ENCODE assay signal across 10 cellular contexts in genomic region chr11:130652671-130653335, GRCh38.
DNase-seq lines count a peak whose midpoint lies in the region; ATAC-seq, FAIRE-seq and TF ChIP-seq lines count a peak whose summit lies in the region.
"Had no signal": no experiment of that assay in that cellular context is flagged by ENCODE, and none has a peak within 500 bp of the region (broad histone marks: within the 10 kb centered on the region; RNA-seq: fewer than 3 reads in every experiment).

No MANE protein-coding gene starts in this region.

- H3K4me1 ChIP-seq in GM12878 (ENCODE audit: control insufficient read depth, insufficient read depth, low read length): no peaks in the 10 kb centered on the region
- H3K4me1 ChIP-seq in right cardiac atrium (ENCODE audit: control insufficient read depth, insufficient read depth, low read length): peaks cover 18% of the 10 kb centered on the region
- peaks cover 38 to 60% (median 50%) of the 10 kb centered on the region in 4 donors for H3K4me1 ChIP-seq in stomach
- peaks cover 10% of the 10 kb centered on the region for H3K4me1 ChIP-seq in GM23338 (ENCODE audit: insufficient read depth)

- FAIRE-seq in GM12878 (lab: Jason Lieb, UNC): no peak
- FAIRE-seq: HTR-8/SVneo had no signal

- TF ChIP-seq RAD21 in GM12878 (IDR thresholded peaks at IDR 0.05; ENCODE audit: insufficient read depth, low read depth, low read length): no peak

- SMC1A ChIA-PET in GM12878 (lab: Charles Lee; ENCODE audit: uncharacterized antibody, unreplicated experiment): interaction anchor here (0.6 to 2.3 kb wide), 2 partner anchors 18 to 75 kb away, joined by 3 to 8 read pairs; no protein-coding TSS in a partner anchor

- POLR2A ChIA-PET in GM12878 (lab: Charles Lee): no interaction called here

- no peak overlapping the region for H3K4me3 Mint-ChIP-seq in GM23338

- no peak overlapping the region for H3K27ac Mint-ChIP-seq in GM23338

- H3K4me2 ChIP-seq in GM12878 (ENCODE audit: control insufficient read depth, insufficient read depth): no peak overlapping the region
- H3K4me2 ChIP-seq in GM23338: no peak overlapping the region

- DNase-seq in EL (peak; percentile 28), GM12878 (ENCODE audit: low read depth, low spot score) (no peak), right cardiac atrium (peak; percentile 78 to 93 (median 82)), stomach (peak; percentile 39), GM23338 (ENCODE audit: low spot score) (no peak)
- no peak for DNase-seq in stimulated activated CD4-positive, alpha-beta T cell treated with anti-CD3 and anti-CD28 coated beads, Interleukin-4, amount 100 ng/mL, for 24 hours
- DNase-seq: SW 1271 had no signal

- intact Hi-C loops in GM12878 (cut with micrococcal nuclease; ENCODE audit: unreplicated experiment): no loop called here
- intact Hi-C loops in right cardiac atrium (cut with DNase I): loop anchor here in 2 of 4 donors (5.0 to 10.0 kb wide), 2 partner anchors 198 to 206 kb away; partner anchors contain the start of gene ADAMTS15 (in 1 of the 2)
- intact Hi-C loops in stomach (cut with DNase I; ENCODE audit: low total_unique reads): no loop called here

- peaks cover 15% of the 10 kb centered on the region for H3K9me3 Mint-ChIP-seq in GM23338

- no TSS peak for BruUV-seq in GM12878 (replicated peaks; lab: Mats Ljungman, UMichigan)

- H3K4me3 ChIP-seq in GM12878 (no peak overlapping the region), right cardiac atrium (ENCODE audit: low read length) (no peak overlapping the region), stomach (no peak overlapping the region), GM23338 (no peak overlapping the region)

- H3K27me3 Mint-ChIP-seq in GM23338 (ENCODE audit: insufficient read depth, low read depth, poor library complexity): no peaks in the 10 kb centered on the region

- H3K4me1 Mint-ChIP-seq in GM23338: peaks cover 13% of the 10 kb centered on the region

- TF ChIP-seq POLR2A in GM12878 (IDR thresholded peaks at IDR 0.05; ENCODE audit: low read depth, low read length) (no peak), stomach (IDR thresholded peaks at IDR 0.05) (no peak)

- RAD21 ChIA-PET in GM12878 (lab: Charles Lee; ENCODE audit: unreplicated experiment): no interaction called here

- no peaks in the 10 kb centered on the region for H4K20me1 ChIP-seq in GM12878 (ENCODE audit: control insufficient read depth, insufficient read depth)
- H4K20me1 ChIP-seq in GM23338 (replicated peaks; ENCODE audit: insufficient read depth): no peaks in the 10 kb centered on the region

- TF ChIP-seq EP300 in GM12878 (IDR thresholded peaks at IDR 0.05; ENCODE audit: borderline replicate concordance in 1 of 2, control insufficient read depth in 1 of 2, low read depth in 2 of 2, low read length in 2 of 2) (no peak), stomach (IDR thresholded peaks at IDR 0.05) (no peak)

- H3K27me3 ChIP-seq in GM12878 (replicated peaks in 1 of 2; ENCODE audit: control insufficient read depth in 2 of 2, insufficient read depth in 2 of 2, low read length in 1 of 2) (peaks cover 0 to 2% of the 10 kb centered on the region in 2 experiments; a peak in 1 of 4 replicates), right cardiac atrium (ENCODE audit: control insufficient read depth, insufficient read depth) (no peaks in the 10 kb centered on the region), stomach (no peaks in the 10 kb centered on the region), GM23338 (ENCODE audit: insufficient read depth) (no peaks in the 10 kb centered on the region)

- no peak overlapping the region for H3K9ac ChIP-seq in GM12878 (ENCODE audit: control insufficient read depth, insufficient read depth, low read length)

- no peak overlapping the region for H2AFZ ChIP-seq in GM12878 (ENCODE audit: control insufficient read depth, low read depth, low read length)
- H2AFZ ChIP-seq in GM23338: no peak overlapping the region

- CTCF ChIA-PET in GM12878 (lab: Yijun Ruan, JAX): interaction anchor here (1.2 kb wide), 1 partner anchor 209 kb away, joined by 3 read pairs; no protein-coding TSS in a partner anchor

- WGBS in GM12878 (ENCODE audit: insufficient coverage, insufficient replicate concordance, low lambda C conversion rate, missing lambda C conversion rate): 34% methylated on average over 3 of the region's 3 CpGs
- WGBS in right cardiac atrium: 87% methylated on average over 3 of the region's 3 CpGs
- WGBS in stomach, 5 donors: 84 to 94% (median 87%) methylated on average over 3 of the region's 3 CpGs

- H3K79me2 ChIP-seq in GM12878 (ENCODE audit: control insufficient read depth, insufficient read depth, low read length) (no peaks in the 10 kb centered on the region), GM23338 (replicated peaks; ENCODE audit: insufficient read depth) (no peaks in the 10 kb centered on the region)

- in situ Hi-C loops in GM12878 (cut with MboI): no loop called here

- ATAC-seq in GM12878 (no peak), right cardiac atrium (peak; percentile 64 to 68), GM21528 (IDR thresholded peaks at IDR 0.05; ENCODE audit: low FRiP score, unreplicated experiment) (no peak), GM23338 (no peak)
- ATAC-seq in activated CD4-positive, CD25-positive, alpha-beta regulatory T cell treated with anti-CD3 and anti-CD28 coated beads, Interleukin-2, amount 50 U/mL, for 24 hours: no peak

- peaks cover 2% of the 10 kb centered on the region; the same call in 1 of the 3 replicates for H3K36me3 Mint-ChIP-seq in GM23338 (ENCODE audit: low read depth)

- H3K36me3 ChIP-seq in GM12878 (ENCODE audit: control insufficient read depth in 2 of 2, insufficient read depth in 2 of 2, low read length in 1 of 2): no peaks in the 10 kb centered on the region
- H3K36me3 ChIP-seq in stomach: no peaks in the 10 kb centered on the region
- H3K36me3 ChIP-seq in GM23338 (ENCODE audit: insufficient read depth): no peaks in the 10 kb centered on the region; the same call in 1 of the 2 replicates

- no peaks in the 10 kb centered on the region for H3F3A ChIP-seq in GM23338 (replicated peaks; ENCODE audit: low read depth)

- no peak for TF ChIP-seq CTCF in GM12878 (IDR thresholded peaks at IDR 0.05 in 2 of 3, conservative IDR thresholded peaks at IDR 0.05 in 1 of 3; ENCODE audit: control insufficient read depth in 2 of 3, extremely low read depth in 1 of 3, insufficient read depth in 1 of 3, low read depth in 3 of 3, low read length in 3 of 3)
- no peak for TF ChIP-seq CTCF in stomach (IDR thresholded peaks at IDR 0.05)
- TF ChIP-seq CTCF in GM23338 (conservative IDR thresholded peaks at IDR 0.05; ENCODE audit: low read depth in 2 of 2): no peak

- H3K9me2 ChIP-seq in GM23338 (ENCODE audit: insufficient read depth): no peaks in the 10 kb centered on the region

- H3K27ac ChIP-seq in GM12878 (ENCODE audit: control insufficient read depth, insufficient read depth) (no peak overlapping the region), right cardiac atrium (ENCODE audit: low read length) (peak overlapping the region; percentile 64), stomach (peak overlapping the region; percentile 11 to 78 (median 69)), GM23338 (ENCODE audit: low read depth) (no peak overlapping the region)

- H3K9me3 ChIP-seq in GM12878 (replicated peaks; ENCODE audit: control insufficient read depth, insufficient read depth, low read length): no peaks in the 10 kb centered on the region
- no peaks in the 10 kb centered on the region for H3K9me3 ChIP-seq in right cardiac atrium (ENCODE audit: control insufficient read depth, low read length)
- H3K9me3 ChIP-seq in stomach: no peaks in the 10 kb centered on the region

TF ChIP-seq in GM12878, 131 proteins besides CTCF, POLR2A, EP300 and RAD21 (continues in another document):
- TF ChIP-seq CHD1 (IDR thresholded peaks at IDR 0.05; ENCODE audit: low read depth, low read length) (no peak), RUNX3 (IDR thresholded peaks at IDR 0.05; ENCODE audit: low read length) (peak; percentile 29; the same call in 1 of the 2 replicates)

TF ChIP-seq in GM23338, 12 proteins besides CTCF, POLR2A, EP300 and RAD21 (continues in another document):
- TF ChIP-seq EZH2phosphoT487 (IDR thresholded peaks at IDR 0.05; ENCODE audit: unreplicated experiment): no peak
- TF ChIP-seq ZNF114 (CRISPR knock-in tag; IDR thresholded peaks at IDR 0.05): no peak
- TF ChIP-seq STAT1 (IDR thresholded peaks at IDR 0.05; ENCODE audit: unreplicated experiment): no peak
- TF ChIP-seq EZH2 (IDR thresholded peaks at IDR 0.05; ENCODE audit: low read depth, unreplicated experiment): no peak
- TF ChIP-seq NANOG (IDR thresholded peaks at IDR 0.05; ENCODE audit: borderline replicate concordance): no peak
- TF ChIP-seq CREB1 (CRISPR knock-in tag; IDR thresholded peaks at IDR 0.05; ENCODE audit: low read depth): no peak
- no peak for TF ChIP-seq JUNB (IDR thresholded peaks at IDR 0.05; ENCODE audit: unreplicated experiment)
- no peak for TF ChIP-seq POLR2AphosphoS5 (IDR thresholded peaks at IDR 0.05; ENCODE audit: low read depth)
- no peak for TF ChIP-seq ZNF331 (CRISPR knock-in tag; IDR thresholded peaks at IDR 0.05; ENCODE audit: low read depth)

Comparison
In these comparisons a context has a peak if more than half of its experiments do, and no peak if none do; other contexts are left out.
1. DNase-seq: peak in EL (single experiment), right cardiac atrium (3 of 3) and stomach (single experiment); none in GM12878 (single experiment), GM23338 (single experiment) and stimulated activated CD4-positive, alpha-beta T cell treated with anti-CD3 and anti-CD28 coated beads, Interleukin-4, amount 100 ng/mL, for 24 hours (single experiment).
2. ATAC-seq: peak in right cardiac atrium (2 of 2); none in GM12878 (single experiment), activated CD4-positive, CD25-positive, alpha-beta regulatory T cell treated with anti-CD3 and anti-CD28 coated beads, Interleukin-2, amount 50 U/mL, for 24 hours (0 of 2), GM21528 (single experiment) and GM23338 (single experiment).
3. H3K27ac ChIP-seq: peak in right cardiac atrium (single experiment) and stomach (5 of 5); none in GM12878 (single experiment) and GM23338 (single experiment).